Comparison of ENCODE assay signal across 23 cellular contexts in the genomic region with DNA sequence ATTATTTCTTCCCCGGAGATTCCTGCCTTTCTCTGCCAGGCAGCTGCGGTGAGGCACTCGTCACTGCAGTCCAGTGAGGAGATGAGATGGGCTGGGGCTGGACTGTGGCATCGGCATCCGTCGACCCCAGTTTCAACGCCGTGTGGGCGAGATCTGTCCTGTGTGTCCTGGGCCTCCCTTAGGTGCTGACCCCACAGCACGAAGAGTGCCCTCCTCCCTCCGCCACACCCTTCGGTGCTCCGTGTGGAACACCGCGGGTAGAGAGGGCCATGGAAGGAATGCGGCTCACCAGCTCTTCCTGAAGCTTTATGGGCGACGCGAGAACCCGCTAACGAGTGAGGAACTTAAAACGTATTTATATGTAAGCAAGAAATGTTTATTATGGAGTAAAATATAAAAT.
"Had no signal": no experiment of that assay in that cellular context is flagged by ENCODE, and none has a peak within 500 bp of the region (broad histone marks: within the 10 kb centered on the region; RNA-seq: fewer than 3 reads in every experiment).

No MANE protein-coding gene starts in this region.

- DNase-seq: activated CD4-positive, alpha-beta T cell treated with anti-CD3 and anti-CD28 coated beads for 4 hours; activated CD8-positive, alpha-beta memory T cell treated with anti-CD3 and anti-CD28 coated beads, Interleukin-2, amount 50 U/mL, for 4 hours; activated CD8-positive, alpha-beta T cell treated with anti-CD3 and anti-CD28 coated beads for 36 hours; activated gamma-delta T cell; activated naive CD4-positive, alpha-beta T cell treated with anti-CD3 and anti-CD28 coated beads for 36 hours; activated T-cell treated with anti-CD3 and anti-CD28 coated beads, Interleukin-2, amount 50 U/mL, for 24 hours; amygdala; brain microvascular endothelial cell; Karpas-422; NCI-H1092; NCI-H1417; NCI-H2029 treated with DMSO at 0.1 percent for 48 hours; NCI-H345; NCI-H510A; NCI-H526 treated with DMSO at 0.1 percent for 48 hours; NCI-H82; SHP77 treated with DMSO at 0.1 percent for 48 hours had no signal

- H3K27me3 Mint-ChIP-seq: activated CD8-positive, alpha-beta T cell treated with anti-CD3 and anti-CD28 coated beads for 36 hours; activated naive CD8-positive, alpha-beta T cell; activated T-cell treated with anti-CD3 and anti-CD28 coated beads, Interleukin-2, amount 50 U/mL, for 24 hours; IgD-negative memory B cell had no signal

- ATAC-seq: activated CD4-positive, CD25-positive, alpha-beta regulatory T cell treated with anti-CD3 and anti-CD28 coated beads, Interleukin-2, amount 50 U/mL, for 24 hours; activated CD8-positive, alpha-beta T cell treated with anti-CD3 and anti-CD28 coated beads for 36 hours had no signal

- H3K27ac Mint-ChIP-seq: activated CD8-positive, alpha-beta T cell treated with anti-CD3 and anti-CD28 coated beads for 36 hours; activated naive CD4-positive, alpha-beta T cell treated with anti-CD3 and anti-CD28 coated beads for 36 hours; activated naive CD8-positive, alpha-beta T cell; activated T-cell treated with anti-CD3 and anti-CD28 coated beads, Interleukin-2, amount 50 U/mL, for 24 hours; activated T-helper 1 cell treated with anti-CD3 and anti-CD28 coated beads, Interleukin-12 subunit alpha, Interleukin-12 subunit beta, Interleukin-2, Interleukin-4 antibody, amounts not matched to agents 30 ng/mL and 10 ng/mL and 1 ng/mL, durations not matched to agents 14 hours and 24 hours and 36 hours; IgD-negative memory B cell; T-helper 1 cell treated with Interleukin-12 subunit alpha and Interleukin-12 subunit beta and Interleukin-4 antibody, amounts not matched to agents 30 μg/mL and 1 μg/mL, for 36 hours had no signal

- H3K27me3 ChIP-seq: brain microvascular endothelial cell, cardiac muscle cell had no signal

- H3K9me3 Mint-ChIP-seq: activated CD8-positive, alpha-beta T cell treated with anti-CD3 and anti-CD28 coated beads for 36 hours; activated naive CD4-positive, alpha-beta T cell treated with anti-CD3 and anti-CD28 coated beads for 36 hours; activated T-cell treated with anti-CD3 and anti-CD28 coated beads, Interleukin-2, amount 50 U/mL, for 24 hours; activated T-helper 1 cell treated with anti-CD3 and anti-CD28 coated beads, Interleukin-12 subunit alpha, Interleukin-12 subunit beta, Interleukin-2, Interleukin-4 antibody, amounts not matched to agents 30 ng/mL and 10 ng/mL and 1 ng/mL, durations not matched to agents 14 hours and 24 hours and 36 hours; IgD-negative memory B cell; T-helper 1 cell treated with Interleukin-12 subunit alpha and Interleukin-12 subunit beta and Interleukin-4 antibody, amounts not matched to agents 30 μg/mL and 1 μg/mL, for 36 hours had no signal

- H3K4me3 ChIP-seq: cardiac muscle cell had no signal

- H3K4me3 Mint-ChIP-seq: activated CD8-positive, alpha-beta T cell treated with anti-CD3 and anti-CD28 coated beads for 36 hours; activated naive CD4-positive, alpha-beta T cell treated with anti-CD3 and anti-CD28 coated beads for 36 hours; activated naive CD8-positive, alpha-beta T cell; activated T-cell treated with anti-CD3 and anti-CD28 coated beads, Interleukin-2, amount 50 U/mL, for 24 hours; activated T-helper 1 cell treated with anti-CD3 and anti-CD28 coated beads, Interleukin-12 subunit alpha, Interleukin-12 subunit beta, Interleukin-2, Interleukin-4 antibody, amounts not matched to agents 30 ng/mL and 10 ng/mL and 1 ng/mL, durations not matched to agents 14 hours and 24 hours and 36 hours; IgD-negative memory B cell; T-helper 1 cell treated with Interleukin-12 subunit alpha and Interleukin-12 subunit beta and Interleukin-4 antibody, amounts not matched to agents 30 μg/mL and 1 μg/mL, for 36 hours had no signal

- H3K27ac ChIP-seq: brain microvascular endothelial cell, cardiac muscle cell had no signal
